Comparison of ENCODE assay signal across 36 cellular contexts in the genomic region with DNA sequence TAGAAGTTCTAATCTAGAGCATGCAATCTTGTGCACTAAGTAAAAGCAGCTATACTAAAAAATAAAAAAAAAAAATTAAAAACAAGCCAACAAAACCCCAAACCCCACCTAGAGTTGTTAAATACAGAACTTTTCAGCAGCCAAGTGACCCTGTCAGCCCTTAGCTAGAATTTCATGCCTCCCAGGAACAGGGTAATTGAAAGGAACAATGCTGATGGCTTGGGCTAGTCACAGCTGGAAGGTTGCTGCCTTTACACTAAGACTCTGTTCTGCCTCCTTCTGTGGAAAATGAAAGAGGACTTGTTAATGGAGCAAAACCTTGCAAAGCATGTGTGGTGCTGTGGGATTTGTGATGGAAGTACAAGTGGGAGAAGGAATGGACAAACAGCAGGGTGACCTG. TPM values are rescaled to one million over a fixed set of nuclear protein-coding genes. Genes with fewer than 3 reads are reported as not detected.
"Had no signal": no experiment of that assay in that cellular context is flagged by ENCODE, and none has a peak within 500 bp of the region (broad histone marks: within the 10 kb centered on the region; RNA-seq: fewer than 3 reads in every experiment).

No MANE protein-coding gene starts in this region.

- H3K27me3 ChIP-seq: cardiac muscle cell, Peyer's patch had no signal

- H3K9me3 ChIP-seq: Peyer's patch had no signal

- H3K27ac Mint-ChIP-seq: activated CD4-positive, alpha-beta memory T cell treated with anti-CD3 and anti-CD28 coated beads, Interleukin-2, amount 10 ng/mL, durations not matched to agents 7 days and 5 days; activated CD8-positive, alpha-beta memory T cell treated with anti-CD3 and anti-CD28 coated beads, Interleukin-2, amount 10 ng/mL, durations not matched to agents 7 days and 5 days; activated naive CD8-positive, alpha-beta T cell treated with anti-CD3 and anti-CD28 coated beads for 36 hours had no signal

- H3K9me3 Mint-ChIP-seq: activated CD4-positive, alpha-beta memory T cell treated with anti-CD3 and anti-CD28 coated beads, Interleukin-2, amount 10 ng/mL, durations not matched to agents 7 days and 5 days; activated naive CD8-positive, alpha-beta T cell treated with anti-CD3 and anti-CD28 coated beads for 36 hours had no signal

- H3K4me3 Mint-ChIP-seq: activated CD4-positive, alpha-beta memory T cell treated with anti-CD3 and anti-CD28 coated beads, Interleukin-2, amount 10 ng/mL, durations not matched to agents 7 days and 5 days; activated CD8-positive, alpha-beta memory T cell treated with anti-CD3 and anti-CD28 coated beads, Interleukin-2, amount 10 ng/mL, durations not matched to agents 7 days and 5 days; activated naive CD8-positive, alpha-beta T cell treated with anti-CD3 and anti-CD28 coated beads for 36 hours had no signal

- ATAC-seq: activated CD8-positive, alpha-beta memory T cell treated with anti-CD3 and anti-CD28 coated beads, Interleukin-2, amount 10 ng/mL, durations not matched to agents 7 days and 5 days; PC-3; Right ventricle myocardium inferior had no signal

- H3K4me3 ChIP-seq: cardiac muscle cell, Peyer's patch had no signal

- DNase-seq: activated CD4-positive, alpha-beta memory T cell treated with anti-CD3 and anti-CD28 coated beads, Interleukin-2, amount 10 ng/mL, durations not matched to agents 7 days and 5 days; activated CD4-positive, alpha-beta T cell treated with anti-CD3 and anti-CD28 coated beads for 1 hour; activated CD4-positive, alpha-beta T cell treated with anti-CD3 and anti-CD28 coated beads for 48 hours; activated CD4-positive, CD25-positive, alpha-beta regulatory T cell; activated CD8-positive, alpha-beta memory T cell treated with anti-CD3 and anti-CD28 coated beads for 24 hours; activated CD8-positive, alpha-beta memory T cell treated with anti-CD3 and anti-CD28 coated beads, Interleukin-2, amount 10 ng/mL, durations not matched to agents 7 days and 5 days; activated CD8-positive, alpha-beta memory T cell treated with anti-CD3 and anti-CD28 coated beads, Interleukin-2, amount 50 U/mL, for 48 hours; activated effector memory CD4-positive, alpha-beta T cell treated with Interleukin-2 at 50 U/mL for 16 hours; activated naive CD4-positive, alpha-beta T cell treated with anti-CD3 and anti-CD28 coated beads, Interleukin-2, amount 50 U/mL, for 16 hours; activated naive CD8-positive, alpha-beta T cell treated with anti-CD3 and anti-CD28 coated beads for 36 hours; activated T-cell treated with anti-CD3 and anti-CD28 coated beads, Interleukin-2, amount 50 U/mL, for 48 hours; amniotic stem cell; aorta; NCI-H1092 treated with DMSO at 0.1 percent for 48 hours; NCI-H1417; NCI-H146; NCI-H187; NCI-H2029 treated with DMSO at 0.1 percent for 48 hours; NCI-H2107; NCI-H2171; NCI-H510A; NCI-H748 treated with DMSO at 0.1 percent for 48 hours; NK-92 treated with Interleukin-12 subunit alpha and Interleukin-12 subunit beta, amount 100 ng/mL, for 24 hours; PC-3; Peyer's patch; RPMI8226; SIG-M5; SW 1271; T-helper 1 cell; T-helper 2 cell; T-helper 9 cell had no signal

- H3K27ac ChIP-seq: cardiac muscle cell, KMS-11, Peyer's patch, VCaP had no signal

- H3K36me3 Mint-ChIP-seq: activated CD8-positive, alpha-beta memory T cell treated with anti-CD3 and anti-CD28 coated beads, Interleukin-2, amount 10 ng/mL, durations not matched to agents 7 days and 5 days; activated naive CD8-positive, alpha-beta T cell treated with anti-CD3 and anti-CD28 coated beads for 36 hours had no signal

- H3K36me3 ChIP-seq: cardiac muscle cell, Peyer's patch had no signal

RNA-seq across cellular contexts. Expression of gene TMEM252, which starts 14.7 kb away (rescaled TPM):
- total RNA-seq: activated CD4-positive, alpha-beta memory T cell treated with anti-CD3 and anti-CD28 coated beads, Interleukin-2, amount 10 ng/mL, durations not matched to agents 7 days and 5 days; activated CD8-positive, alpha-beta memory T cell treated with anti-CD3 and anti-CD28 coated beads, Interleukin-2, amount 10 ng/mL, durations not matched to agents 7 days and 5 days; activated naive CD8-positive, alpha-beta T cell treated with anti-CD3 and anti-CD28 coated beads for 36 hours; aorta; cardiac muscle cell; M059J; PC-3; Right ventricle myocardium inferior had no signal
